In the genomic region with DNA sequence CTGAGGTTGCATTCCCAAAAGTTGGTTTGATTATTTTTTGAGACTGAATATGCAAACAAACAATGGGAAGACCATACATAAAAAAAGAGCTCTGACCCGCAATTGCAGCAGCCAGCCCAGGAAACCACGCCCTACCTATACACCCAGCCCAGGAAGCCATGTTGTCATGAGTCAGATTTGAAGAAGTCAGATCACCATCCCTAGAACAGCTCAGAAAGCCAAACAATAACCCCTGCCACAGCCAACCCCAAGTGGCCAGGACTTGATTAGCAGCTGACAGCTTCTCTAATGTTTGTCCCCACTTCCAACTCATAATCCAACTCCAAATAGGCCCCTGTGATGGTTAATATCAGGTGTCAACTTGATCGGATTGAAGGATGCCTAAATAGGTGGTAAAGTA, we compare ENCODE assay signal across 24 cellular contexts.
DNase-seq lines count a peak whose midpoint lies in the region; ATAC-seq, FAIRE-seq and TF ChIP-seq lines count a peak whose summit lies in the region.
"Had no signal": no experiment of that assay in that cellular context is flagged by ENCODE, and none has a peak within 500 bp of the region (broad histone marks: within the 10 kb centered on the region; RNA-seq: fewer than 3 reads in every experiment).

No MANE protein-coding gene starts in this region.

- H3K9me3 Mint-ChIP-seq in activated naive CD4-positive, alpha-beta T cell treated with anti-CD3 and anti-CD28 coated beads for 36 hours = peaks cover 10% of the 10 kb centered on the region
- no peaks in the 10 kb centered on the region for H3K9me3 Mint-ChIP-seq in activated CD8-positive, alpha-beta T cell treated with anti-CD3 and anti-CD28 coated beads, Interleukin-2, amount 10 ng/mL, durations not matched to agents 7 days and 5 days (ENCODE audit: insufficient read depth)

- H3K27ac ChIP-seq in keratinocyte (ENCODE audit: control insufficient read depth, insufficient read depth, low read length) (peak overlapping the region; percentile 56), coronary artery (no peak overlapping the region)
- H3K27ac ChIP-seq: C4-2B, esophagus squamous epithelium, gastroesophageal sphincter, parathyroid adenoma, Peyer's patch, VCaP had no signal

- H4K20me1 ChIP-seq in keratinocyte (ENCODE audit: control insufficient read depth, extremely low read depth, insufficient read depth, low read length) = no peaks in the 10 kb centered on the region

- peaks cover 13% of the 10 kb centered on the region for H3K4me1 Mint-ChIP-seq in activated naive CD4-positive, alpha-beta T cell treated with anti-CD3 and anti-CD28 coated beads for 36 hours (ENCODE audit: low read depth)
- H3K4me1 Mint-ChIP-seq in activated CD8-positive, alpha-beta T cell treated with anti-CD3 and anti-CD28 coated beads, Interleukin-2, amount 10 ng/mL, durations not matched to agents 7 days and 5 days (ENCODE audit: low read depth) = peaks cover 21% of the 10 kb centered on the region
- H3K4me1 Mint-ChIP-seq: nephron progenitor cell had no signal

- H3K9me1 ChIP-seq in keratinocyte (ENCODE audit: control insufficient read depth, extremely low read depth, insufficient read depth, low read length) = no peaks in the 10 kb centered on the region

- H3K9me3 ChIP-seq in keratinocyte (ENCODE audit: control insufficient read depth, low read depth, low read length) = peaks cover 4% of the 10 kb centered on the region

- H3K4me1 ChIP-seq in keratinocyte (ENCODE audit: control insufficient read depth, extremely low read depth, insufficient read depth, low read length) = peaks cover 20% of the 10 kb centered on the region
- H3K4me1 ChIP-seq: parathyroid adenoma, Peyer's patch had no signal

- no peak overlapping the region for H3K4me3 Mint-ChIP-seq in activated naive CD4-positive, alpha-beta T cell treated with anti-CD3 and anti-CD28 coated beads for 36 hours
- H3K4me3 Mint-ChIP-seq in activated CD8-positive, alpha-beta T cell treated with anti-CD3 and anti-CD28 coated beads, Interleukin-2, amount 10 ng/mL, durations not matched to agents 7 days and 5 days = no peak overlapping the region
- H3K4me3 Mint-ChIP-seq: nephron progenitor cell had no signal

- peak; percentile 71 for ATAC-seq in activated CD8-positive, alpha-beta T cell treated with anti-CD3 and anti-CD28 coated beads, Interleukin-2, amount 10 ng/mL, durations not matched to agents 7 days and 5 days
- ATAC-seq in GM19395 (IDR thresholded peaks at IDR 0.05; ENCODE audit: unreplicated experiment) = no peak
- ATAC-seq: gastroesophageal sphincter, sciatic nerve had no signal

- POLR2A ChIA-PET in activated CD8-positive, alpha-beta T cell treated with anti-CD3 and anti-CD28 coated beads, Interleukin-2, amount 10 ng/mL, durations not matched to agents 7 days and 5 days (lab: Charles Lee) = interaction anchor here (0.5 to 1.0 kb wide), 2 partner anchors 18 to 730 kb away, joined by 3 read pairs; no protein-coding TSS in a partner anchor

- no peak overlapping the region for H3K27ac Mint-ChIP-seq in activated naive CD4-positive, alpha-beta T cell treated with anti-CD3 and anti-CD28 coated beads for 36 hours
- H3K27ac Mint-ChIP-seq in activated CD8-positive, alpha-beta T cell treated with anti-CD3 and anti-CD28 coated beads, Interleukin-2, amount 10 ng/mL, durations not matched to agents 7 days and 5 days = peak overlapping the region; percentile 36
- H3K27ac Mint-ChIP-seq: nephron progenitor cell had no signal

- CTCF ChIA-PET in activated naive CD4-positive, alpha-beta T cell treated with anti-CD3 and anti-CD28 coated beads for 36 hours (lab: Charles Lee) = interaction anchor here (0.6 to 0.7 kb wide), 2 partner anchors 49 to 350 kb away, joined by 3 read pairs; no protein-coding TSS in a partner anchor
- CTCF ChIA-PET in activated CD8-positive, alpha-beta T cell treated with anti-CD3 and anti-CD28 coated beads, Interleukin-2, amount 10 ng/mL, durations not matched to agents 7 days and 5 days (lab: Charles Lee) = no interaction called here

- no peak overlapping the region for H2AFZ ChIP-seq in keratinocyte (ENCODE audit: control insufficient read depth, low read length)
- H2AFZ ChIP-seq: parathyroid adenoma had no signal

- TF ChIP-seq CTCF in keratinocyte (optimal IDR thresholded peaks at IDR 0.05 in 1 of 3, IDR thresholded peaks at IDR 0.05 in 1 of 3, conservative IDR thresholded peaks at IDR 0.05 in 1 of 3; ENCODE audit: extremely low read depth in 1 of 3, insufficient read depth in 2 of 3, low read length in 3 of 3) (peak in 2 of 3 experiments; percentile 16 to 17), coronary artery (IDR thresholded peaks at IDR 0.05) (no peak)

- in situ Hi-C loops in KBM-7 (cut with MboI; ENCODE audit: low pct_unique_long_range_greater_than_20kb, low sequenced_read_pairs) = no loop called here

- H3K27me3 Mint-ChIP-seq in activated naive CD4-positive, alpha-beta T cell treated with anti-CD3 and anti-CD28 coated beads for 36 hours (ENCODE audit: low read depth) = peaks cover 2% of the 10 kb centered on the region
- no peaks in the 10 kb centered on the region for H3K27me3 Mint-ChIP-seq in activated CD8-positive, alpha-beta T cell treated with anti-CD3 and anti-CD28 coated beads, Interleukin-2, amount 10 ng/mL, durations not matched to agents 7 days and 5 days (ENCODE audit: low read depth)

- intact Hi-C loops in activated naive CD4-positive, alpha-beta T cell treated with anti-CD3 and anti-CD28 coated beads for 36 hours (cut with micrococcal nuclease) = no loop called here

- peak; percentile 5 for FAIRE-seq in keratinocyte (lab: Jason Lieb, UNC)
- FAIRE-seq: G401.6, islet of Langerhans had no signal

- dilution Hi-C loops in keratinocyte (cut with MboI; ENCODE audit: extremely low pct_ligation_motif_present, low sequenced_read_pairs) = no loop called here

- H3K9ac ChIP-seq in keratinocyte (ENCODE audit: control insufficient read depth, extremely low read depth, insufficient read depth, low read length) = no peak overlapping the region
- H3K9ac ChIP-seq: parathyroid adenoma had no signal

- DNase-seq in activated naive CD4-positive, alpha-beta T cell treated with anti-CD3 and anti-CD28 coated beads for 36 hours = peak; percentile 61
- no peak for DNase-seq in activated naive CD4-positive, alpha-beta T cell (lab: John Stamatoyannopoulos, UW)
- DNase-seq in M059J (ENCODE audit: low read depth) (peak; percentile 21), keratinocyte (ENCODE audit: low read depth, low spot score) (no peak), KBM-7 (no peak), coronary artery (ENCODE audit: low spot score) (no peak)
- peak; percentile 50 for DNase-seq in activated CD8-positive, alpha-beta T cell treated with anti-CD3 and anti-CD28 coated beads, Interleukin-2, amount 10 ng/mL, durations not matched to agents 7 days and 5 days
- DNase-seq: DMS153; effector memory CD4-positive, alpha-beta T cell; esophagus squamous epithelium; HCEC 1CT; hypothalamus; NCI-H1436; NCI-H524 treated with DMSO at 0.1 percent for 48 hours; nephron progenitor cell; Peyer's patch had no signal

- no peaks in the 10 kb centered on the region for H3K79me2 ChIP-seq in keratinocyte (ENCODE audit: control insufficient read depth, insufficient read depth, low read length)
- H3K79me2 ChIP-seq: parathyroid adenoma had no signal

- no peaks in the 10 kb centered on the region for H3K27me3 ChIP-seq in keratinocyte (ENCODE audit: control insufficient read depth, extremely low read depth, insufficient read depth, low read length)
- H3K27me3 ChIP-seq: Peyer's patch had no signal

- no peak overlapping the region for H3K4me3 ChIP-seq in keratinocyte (ENCODE audit: control insufficient read depth in 2 of 3, extremely low read depth in 1 of 3, insufficient read depth in 2 of 3, low read depth in 1 of 3, low read length in 3 of 3)
- H3K4me3 ChIP-seq in coronary artery = no peak overlapping the region
- H3K4me3 ChIP-seq: esophagus squamous epithelium, gastroesophageal sphincter, Peyer's patch had no signal

- H3K4me2 ChIP-seq in keratinocyte (ENCODE audit: control insufficient read depth, extremely low read depth, insufficient read depth, low read depth, low read length) = peak overlapping the region; percentile 47

- H3K36me3 ChIP-seq in keratinocyte (ENCODE audit: control insufficient read depth in 2 of 2, extremely low read depth in 1 of 2, insufficient read depth in 2 of 2, low read length in 2 of 2) = no peaks in the 10 kb centered on the region
- H3K36me3 ChIP-seq: esophagus squamous epithelium, gastroesophageal sphincter, Peyer's patch had no signal

- no peaks in the 10 kb centered on the region for H3K36me3 Mint-ChIP-seq in activated naive CD4-positive, alpha-beta T cell treated with anti-CD3 and anti-CD28 coated beads for 36 hours (ENCODE audit: low read depth)
- peaks cover 3% of the 10 kb centered on the region for H3K36me3 Mint-ChIP-seq in activated CD8-positive, alpha-beta T cell treated with anti-CD3 and anti-CD28 coated beads, Interleukin-2, amount 10 ng/mL, durations not matched to agents 7 days and 5 days (ENCODE audit: low read depth)

Comparison
In these comparisons a context has a peak if more than half of its experiments do, and no peak if none do; other contexts are left out.
1. DNase-seq: peak in activated naive CD4-positive, alpha-beta T cell treated with anti-CD3 and anti-CD28 coated beads for 36 hours (single experiment), M059J (single experiment) and activated CD8-positive, alpha-beta T cell treated with anti-CD3 and anti-CD28 coated beads, Interleukin-2, amount 10 ng/mL, durations not matched to agents 7 days and 5 days (single experiment); none in activated naive CD4-positive, alpha-beta T cell (0 of 4), keratinocyte (single experiment), KBM-7 (single experiment) and coronary artery (single experiment).